14 cellular contexts compared by ENCODE assay signal in genomic region chr5:148673704-148674103, GRCh38. TPM values are rescaled to one million over a fixed set of nuclear protein-coding genes. Genes with fewer than 3 reads are reported as not detected.
"Had no signal": no experiment of that assay in that cellular context is flagged by ENCODE, and none has a peak within 500 bp of the region (broad histone marks: within the 10 kb centered on the region; RNA-seq: fewer than 3 reads in every experiment).

No MANE protein-coding gene starts in this region.

RNA-seq across cellular contexts. Expression of gene HTR4, which starts 19.4 kb away (rescaled TPM):
- total RNA-seq: activated B cell treated with CpG ODN at 0.5 μM for 24 hours; activated CD4-positive, alpha-beta memory T cell treated with anti-CD3 and anti-CD28 coated beads for 36 hours; activated CD4-positive, alpha-beta memory T cell treated with anti-CD3 and anti-CD28 coated beads, Interleukin-2, amount 10 ng/mL, durations not matched to agents 7 days and 5 days; activated CD4-positive, alpha-beta T cell treated with anti-CD3 and anti-CD28 coated beads for 36 hours; activated CD4-positive, alpha-beta T cell treated with anti-CD3 and anti-CD28 coated beads, Interleukin-2, amount 10 ng/mL, durations not matched to agents 24 days and 14 days; activated CD4-positive, alpha-beta T cell treated with anti-CD3 and anti-CD28 coated beads, Interleukin-2, amount 10 ng/mL, durations not matched to agents 7 days and 5 days; activated CD8-positive, alpha-beta memory T cell treated with anti-CD3 and anti-CD28 coated beads for 36 hours; activated CD8-positive, alpha-beta memory T cell treated with anti-CD3 and anti-CD28 coated beads, Interleukin-2, amount 10 ng/mL, durations not matched to agents 7 days and 5 days; activated CD8-positive, alpha-beta T cell treated with anti-CD3 and anti-CD28 coated beads for 36 hours; activated CD8-positive, alpha-beta T cell treated with anti-CD3 and anti-CD28 coated beads, Interleukin-2, amount 10 ng/mL, durations not matched to agents 7 days and 5 days; T-helper 1 cell treated with Interleukin-12 subunit alpha and Interleukin-12 subunit beta and Interleukin-4 antibody, amounts not matched to agents 30 ng/mL and 1 ng/mL, for 36 hours; T-helper 17 cell; T-helper 2 cell treated with Interferon-gamma antibody and Interleukin-4, amounts not matched to agents 100 ng/mL and 5 ng/mL, for 36 hours; WTC11 had no signal
